Comparison of ENCODE assay signal across 8 cellular contexts in genomic region chr16:31696968-31697743, GRCh38.
DNase-seq lines count a peak whose midpoint lies in the region; ATAC-seq and TF ChIP-seq lines count a peak whose summit lies in the region.

No MANE protein-coding gene starts in this region.

- no peaks in the 10 kb centered on the region for H3K9me3 Mint-ChIP-seq in activated CD4-positive, alpha-beta T cell treated with anti-CD3 and anti-CD28 coated beads for 36 hours (ENCODE audit: low read depth)

- peaks cover 19% of the 10 kb centered on the region for H3K4me1 Mint-ChIP-seq in activated CD4-positive, alpha-beta T cell treated with anti-CD3 and anti-CD28 coated beads for 36 hours

- 46 to 56% methylated on average over 8 of the region's 8 CpGs for WGBS in lung, 2 donors

- peaks cover 14% of the 10 kb centered on the region for H3K36me3 Mint-ChIP-seq in activated CD4-positive, alpha-beta T cell treated with anti-CD3 and anti-CD28 coated beads for 36 hours (ENCODE audit: low read depth)

- H3K4me1 ChIP-seq in lung (ENCODE audit: control insufficient read depth in 2 of 2, insufficient read depth in 2 of 2, low read length in 2 of 2): peaks cover 2 to 5% of the 10 kb centered on the region in 2 donors

- no peaks in the 10 kb centered on the region for H3K36me3 ChIP-seq in lung (ENCODE audit: control insufficient read depth in 2 of 2, insufficient read depth in 2 of 2, low read length in 2 of 2)

- H3K27me3 Mint-ChIP-seq in activated CD4-positive, alpha-beta T cell treated with anti-CD3 and anti-CD28 coated beads for 36 hours: no peaks in the 10 kb centered on the region

- H3K9me3 ChIP-seq in lung (ENCODE audit: control insufficient read depth in 2 of 2, insufficient read depth in 1 of 2, low read length in 1 of 2): peaks cover 0 to 3% of the 10 kb centered on the region in 2 donors

- H3K27ac ChIP-seq in lung (ENCODE audit: low read depth in 1 of 2, low read length in 1 of 2): no peak overlapping the region

- TF ChIP-seq CTCF in astrocyte of the cerebellum (IDR thresholded peaks at IDR 0.05; ENCODE audit: low read depth, low read length, missing control alignments): peak; percentile 66
- TF ChIP-seq CTCF in lung (IDR thresholded peaks at IDR 0.05; ENCODE audit: control extremely low read depth, extremely low read depth): peak; percentile 19

- in situ Hi-C loops in astrocyte of the cerebellum (cut with HindIII; ENCODE audit: low sequenced_read_pairs): loop anchor here (25.0 kb wide), 1 partner anchor 110 kb away; no protein-coding TSS in a partner anchor

- H3K27ac Mint-ChIP-seq in activated CD4-positive, alpha-beta T cell treated with anti-CD3 and anti-CD28 coated beads for 36 hours: peak overlapping the region; percentile 16

- no peak for DNase-seq in activated CD4-positive, alpha-beta T cell treated with anti-CD3 and anti-CD28 coated beads for 36 hours
- DNase-seq in activated CD4-positive, alpha-beta T cell treated with anti-CD3 and anti-CD28 coated beads for 48 hours: no peak
- peak; percentile 7 for DNase-seq in NCI-H1105 (lab: John Stamatoyannopoulos, UW)
- no peak for DNase-seq in astrocyte of the cerebellum (ENCODE audit: low read depth)
- DNase-seq in lung (ENCODE audit: low spot score): no peak
- no peak for DNase-seq in midbrain (lab: John Stamatoyannopoulos, UW)
- DNase-seq in occipital lobe (lab: John Stamatoyannopoulos, UW): no peak
- DNase-seq in activated gamma-delta T cell treated with Interleukin-2 at 50 U/mL for 16 hours: no peak

- intact Hi-C loops in activated CD4-positive, alpha-beta T cell treated with anti-CD3 and anti-CD28 coated beads for 36 hours (cut with DNase I, micrococcal nuclease): loop anchor here in 1 of 2 experiments (5.0 kb wide), 1 partner anchor 240 kb away; the partner anchor contains the start of gene ARMC5

- CTCF ChIA-PET in activated CD4-positive, alpha-beta T cell treated with anti-CD3 and anti-CD28 coated beads for 36 hours (lab: Charles Lee): interaction anchor here (1.2 to 1.9 kb wide), 4 partner anchors 16 to 267 kb away, joined by 3 to 5 read pairs (median 3); a partner anchor contains a TSS

- no peak overlapping the region for H3K4me3 Mint-ChIP-seq in activated CD4-positive, alpha-beta T cell treated with anti-CD3 and anti-CD28 coated beads for 36 hours

- H3K4me3 ChIP-seq in astrocyte of the cerebellum (ENCODE audit: low read depth, low read length) (no peak overlapping the region), lung (no peak overlapping the region)

- no peaks in the 10 kb centered on the region for H3K27me3 ChIP-seq in lung (ENCODE audit: control insufficient read depth, insufficient read depth)

- POLR2A ChIA-PET in activated CD4-positive, alpha-beta T cell treated with anti-CD3 and anti-CD28 coated beads for 36 hours (lab: Charles Lee): no interaction called here

- no peak for ATAC-seq in activated CD4-positive, alpha-beta T cell treated with anti-CD3 and anti-CD28 coated beads for 36 hours
- ATAC-seq in lung (ENCODE audit: insufficient read depth, low FRiP score): no peak
